In the genomic region with DNA sequence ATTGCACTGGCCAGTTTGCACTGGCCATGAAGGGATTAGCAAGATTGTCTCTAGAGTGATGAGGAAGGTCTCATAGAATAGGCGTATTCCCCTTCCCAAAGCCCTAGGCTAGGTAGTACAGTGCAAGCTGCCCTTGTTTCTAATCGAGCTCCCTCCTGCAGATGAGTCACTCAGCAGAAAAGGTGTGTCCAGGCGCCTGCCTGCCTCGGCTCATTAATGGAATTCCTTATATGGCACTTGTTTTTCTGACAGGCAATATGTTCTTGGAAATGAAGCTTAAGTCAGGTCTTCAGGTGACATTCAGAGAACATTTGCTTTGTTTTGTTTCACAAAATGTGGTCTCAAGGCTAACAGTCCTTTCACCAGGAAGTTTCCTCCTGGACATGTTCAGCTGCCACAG, we compare ENCODE assay signal across 13 cellular contexts.
A peak's percentile ranks its signal among the peaks of the same experiment; 100 is the strongest.
DNase-seq lines count a peak whose midpoint lies in the region; ATAC-seq, FAIRE-seq and TF ChIP-seq lines count a peak whose summit lies in the region.
"Had no signal": no experiment of that assay in that cellular context is flagged by ENCODE, and none has a peak within 500 bp of the region (broad histone marks: within the 10 kb centered on the region; RNA-seq: fewer than 3 reads in every experiment).

No MANE protein-coding gene starts in this region.

- in situ Hi-C loops in HepG2 (cut with HindIII; ENCODE audit: extremely low pct_ligation_motif_present, low pct_unique_long_range_greater_than_20kb) = no loop called here

- H3K4me1 ChIP-seq in HepG2 (ENCODE audit: insufficient read depth, low read length) (peaks cover 33% of the 10 kb centered on the region), right lobe of liver (no peaks in the 10 kb centered on the region)
- H3K4me1 ChIP-seq: right atrium auricular region had no signal

- H3K4me3 ChIP-seq in HepG2 (replicated peaks in 1 of 3; ENCODE audit: insufficient read depth in 1 of 3, low read depth in 2 of 3, low read length in 3 of 3) (no peak overlapping the region), right lobe of liver (no peak overlapping the region)
- H3K4me3 ChIP-seq: right atrium auricular region, SK-N-MC had no signal

- peak; percentile 46 for DNase-seq in HepG2 (ENCODE audit: low spot score)
- no peak for DNase-seq in right lobe of liver
- DNase-seq in activated effector memory CD4-positive, alpha-beta T cell treated with Interleukin-2 at 50 U/mL for 16 hours = peak; percentile 40
- DNase-seq in kidney glomerular epithelial cell (lab: John Stamatoyannopoulos, UW) = peak; percentile 76
- no peak for DNase-seq in RKO (ENCODE audit: low spot score)
- no peak for DNase-seq in NCI-H2029 (lab: John Stamatoyannopoulos, UW)
- DNase-seq: activated T-cell treated with anti-CD3 and anti-CD28 coated beads, Interleukin-2, amount 50 U/mL, for 72 hours; NCI-H2081; stimulated activated naive B cell treated with anti-CD40 and anti-IgM and Interleukin-4, amounts not matched to agents 10 μg/mL and 1 μg/mL and 100 μg/mL, for 72 hours had no signal

- FAIRE-seq in HepG2 (lab: Jason Lieb, UNC) = no peak

- H3K79me2 ChIP-seq in HepG2 (ENCODE audit: insufficient read depth, low read length) = no peaks in the 10 kb centered on the region

- no peak overlapping the region for H2AFZ ChIP-seq in HepG2 (ENCODE audit: low read length)

- peak overlapping the region; percentile 35; the same call in 1 of the 2 replicates for H3K4me2 ChIP-seq in HepG2 (ENCODE audit: low read depth, low read length)

- H3K27ac ChIP-seq in HepG2 (ENCODE audit: extremely low read length, insufficient read depth, low read length) = no peak overlapping the region
- H3K27ac ChIP-seq in right lobe of liver = no peak overlapping the region
- H3K27ac ChIP-seq: right atrium auricular region, SK-N-MC had no signal

- no peak for TF ChIP-seq EP300 in HepG2 (IDR thresholded peaks at IDR 0.05; ENCODE audit: low read depth in 2 of 2, low read length in 2 of 2)
- no peak for TF ChIP-seq EP300 in HepG2 (CRISPR knock-in tag; IDR thresholded peaks at IDR 0.05; ENCODE audit: borderline replicate concordance)

- BruUV-seq in HepG2 (replicated peaks; lab: Mats Ljungman, UMichigan) = no TSS peak

- CTCF ChIA-PET in HepG2 (lab: Yijun Ruan, JAX; ENCODE audit: low intra/inter-chr PET ratio, low total read pairs) = no interaction called here

- 10% methylated on average over 2 of the region's 4 CpGs for WGBS in HepG2 (ENCODE audit: low lambda C conversion rate)
- WGBS in right lobe of liver (ENCODE audit: insufficient coverage, low coverage, low lambda C conversion rate, missing lambda C conversion rate) = 75% methylated on average over 2 of the region's 4 CpGs

- TF ChIP-seq POLR2A in HepG2 (IDR thresholded peaks at IDR 0.05; ENCODE audit: insufficient read depth in 1 of 2, low read depth in 2 of 2, low read length in 2 of 2) (no peak), right lobe of liver (IDR thresholded peaks at IDR 0.05) (no peak)

- no peaks in the 10 kb centered on the region for H4K20me1 ChIP-seq in HepG2 (ENCODE audit: insufficient read depth, low read length)

- H3K9me3 ChIP-seq in HepG2 (ENCODE audit: low read length) = no peaks in the 10 kb centered on the region
- no peaks in the 10 kb centered on the region for H3K9me3 ChIP-seq in right lobe of liver
- H3K9me3 ChIP-seq: right atrium auricular region had no signal

- no peaks in the 10 kb centered on the region for H3K27me3 ChIP-seq in HepG2 (ENCODE audit: control insufficient read depth in 1 of 2, insufficient read depth in 2 of 2, low read length in 2 of 2)
- no peaks in the 10 kb centered on the region for H3K27me3 ChIP-seq in right lobe of liver
- H3K27me3 ChIP-seq: right atrium auricular region had no signal

- ATAC-seq in HepG2 = peak; percentile 78
- ATAC-seq in right lobe of liver = no peak
- ATAC-seq in HG03442 (IDR thresholded peaks at IDR 0.05; ENCODE audit: unreplicated experiment) = no peak
- ATAC-seq in GM19324 (IDR thresholded peaks at IDR 0.05; ENCODE audit: low FRiP score, unreplicated experiment) = no peak
- ATAC-seq: stimulated activated naive B cell treated with anti-CD40 and anti-IgM and Interleukin-4, amounts not matched to agents 10 μg/mL and 1 μg/mL and 100 μg/mL, for 72 hours had no signal

- no peak for TF ChIP-seq RAD21 in HepG2 (CRISPR knock-in tag; IDR thresholded peaks at IDR 0.05)

- POLR2A ChIA-PET in HepG2 (lab: Yijun Ruan, JAX) = no interaction called here

- intact Hi-C loops in HepG2 (cut with micrococcal nuclease; ENCODE audit: unreplicated experiment) = no loop called here
- intact Hi-C loops in right lobe of liver (cut with DNase I) = no loop called here

- H3K36me3 ChIP-seq in HepG2 (replicated peaks in 1 of 2; ENCODE audit: control insufficient read depth in 1 of 2, insufficient read depth in 2 of 2, low read length in 2 of 2) (no peaks in the 10 kb centered on the region), right lobe of liver (no peaks in the 10 kb centered on the region)
- H3K36me3 ChIP-seq: right atrium auricular region had no signal

- TF ChIP-seq CTCF in HepG2 (CRISPR knock-in tag; IDR thresholded peaks at IDR 0.05) = no peak
- no peak for TF ChIP-seq CTCF in right lobe of liver (IDR thresholded peaks at IDR 0.05)

- H3K9ac ChIP-seq in HepG2 (ENCODE audit: insufficient read depth, low read depth, low read length) = no peak overlapping the region

TF ChIP-seq in HepG2, 621 proteins besides CTCF, POLR2A, EP300 and RAD21:
- no peak for TF ChIP-seq ZNF441 (CRISPR knock-in tag; IDR thresholded peaks at IDR 0.05; ENCODE audit: borderline replicate concordance)
- no peak for TF ChIP-seq HDAC6 (IDR thresholded peaks at IDR 0.05; ENCODE audit: low read depth, low read length)
- TF ChIP-seq FOSL2 (CRISPR knock-in tag; IDR thresholded peaks at IDR 0.05) = peak; percentile 87
- TF ChIP-seq, protein P1, sequence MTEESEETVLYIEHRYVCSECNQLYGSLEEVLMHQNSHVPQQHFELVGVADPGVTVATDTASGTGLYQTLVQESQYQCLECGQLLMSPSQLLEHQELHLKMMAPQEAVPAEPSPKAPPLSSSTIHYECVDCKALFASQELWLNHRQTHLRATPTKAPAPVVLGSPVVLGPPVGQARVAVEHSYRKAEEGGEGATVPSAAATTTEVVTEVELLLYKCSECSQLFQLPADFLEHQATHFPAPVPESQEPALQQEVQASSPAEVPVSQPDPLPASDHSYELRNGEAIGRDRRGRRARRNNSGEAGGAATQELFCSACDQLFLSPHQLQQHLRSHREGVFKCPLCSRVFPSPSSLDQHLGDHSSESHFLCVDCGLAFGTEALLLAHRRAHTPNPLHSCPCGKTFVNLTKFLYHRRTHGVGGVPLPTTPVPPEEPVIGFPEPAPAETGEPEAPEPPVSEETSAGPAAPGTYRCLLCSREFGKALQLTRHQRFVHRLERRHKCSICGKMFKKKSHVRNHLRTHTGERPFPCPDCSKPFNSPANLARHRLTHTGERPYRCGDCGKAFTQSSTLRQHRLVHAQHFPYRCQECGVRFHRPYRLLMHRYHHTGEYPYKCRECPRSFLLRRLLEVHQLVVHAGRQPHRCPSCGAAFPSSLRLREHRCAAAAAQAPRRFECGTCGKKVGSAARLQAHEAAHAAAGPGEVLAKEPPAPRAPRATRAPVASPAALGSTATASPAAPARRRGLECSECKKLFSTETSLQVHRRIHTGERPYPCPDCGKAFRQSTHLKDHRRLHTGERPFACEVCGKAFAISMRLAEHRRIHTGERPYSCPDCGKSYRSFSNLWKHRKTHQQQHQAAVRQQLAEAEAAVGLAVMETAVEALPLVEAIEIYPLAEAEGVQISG (CRISPR knock-in tag; IDR thresholded peaks at IDR 0.05) = no peak
- TF ChIP-seq, protein P2, sequence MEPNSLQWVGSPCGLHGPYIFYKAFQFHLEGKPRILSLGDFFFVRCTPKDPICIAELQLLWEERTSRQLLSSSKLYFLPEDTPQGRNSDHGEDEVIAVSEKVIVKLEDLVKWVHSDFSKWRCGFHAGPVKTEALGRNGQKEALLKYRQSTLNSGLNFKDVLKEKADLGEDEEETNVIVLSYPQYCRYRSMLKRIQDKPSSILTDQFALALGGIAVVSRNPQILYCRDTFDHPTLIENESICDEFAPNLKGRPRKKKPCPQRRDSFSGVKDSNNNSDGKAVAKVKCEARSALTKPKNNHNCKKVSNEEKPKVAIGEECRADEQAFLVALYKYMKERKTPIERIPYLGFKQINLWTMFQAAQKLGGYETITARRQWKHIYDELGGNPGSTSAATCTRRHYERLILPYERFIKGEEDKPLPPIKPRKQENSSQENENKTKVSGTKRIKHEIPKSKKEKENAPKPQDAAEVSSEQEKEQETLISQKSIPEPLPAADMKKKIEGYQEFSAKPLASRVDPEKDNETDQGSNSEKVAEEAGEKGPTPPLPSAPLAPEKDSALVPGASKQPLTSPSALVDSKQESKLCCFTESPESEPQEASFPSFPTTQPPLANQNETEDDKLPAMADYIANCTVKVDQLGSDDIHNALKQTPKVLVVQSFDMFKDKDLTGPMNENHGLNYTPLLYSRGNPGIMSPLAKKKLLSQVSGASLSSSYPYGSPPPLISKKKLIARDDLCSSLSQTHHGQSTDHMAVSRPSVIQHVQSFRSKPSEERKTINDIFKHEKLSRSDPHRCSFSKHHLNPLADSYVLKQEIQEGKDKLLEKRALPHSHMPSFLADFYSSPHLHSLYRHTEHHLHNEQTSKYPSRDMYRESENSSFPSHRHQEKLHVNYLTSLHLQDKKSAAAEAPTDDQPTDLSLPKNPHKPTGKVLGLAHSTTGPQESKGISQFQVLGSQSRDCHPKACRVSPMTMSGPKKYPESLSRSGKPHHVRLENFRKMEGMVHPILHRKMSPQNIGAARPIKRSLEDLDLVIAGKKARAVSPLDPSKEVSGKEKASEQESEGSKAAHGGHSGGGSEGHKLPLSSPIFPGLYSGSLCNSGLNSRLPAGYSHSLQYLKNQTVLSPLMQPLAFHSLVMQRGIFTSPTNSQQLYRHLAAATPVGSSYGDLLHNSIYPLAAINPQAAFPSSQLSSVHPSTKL (CRISPR knock-in tag; IDR thresholded peaks at IDR 0.05) = no peak
- TF ChIP-seq ZNF335 (CRISPR knock-in tag; IDR thresholded peaks at IDR 0.05) = peak; percentile 85
- TF ChIP-seq, protein P3, sequence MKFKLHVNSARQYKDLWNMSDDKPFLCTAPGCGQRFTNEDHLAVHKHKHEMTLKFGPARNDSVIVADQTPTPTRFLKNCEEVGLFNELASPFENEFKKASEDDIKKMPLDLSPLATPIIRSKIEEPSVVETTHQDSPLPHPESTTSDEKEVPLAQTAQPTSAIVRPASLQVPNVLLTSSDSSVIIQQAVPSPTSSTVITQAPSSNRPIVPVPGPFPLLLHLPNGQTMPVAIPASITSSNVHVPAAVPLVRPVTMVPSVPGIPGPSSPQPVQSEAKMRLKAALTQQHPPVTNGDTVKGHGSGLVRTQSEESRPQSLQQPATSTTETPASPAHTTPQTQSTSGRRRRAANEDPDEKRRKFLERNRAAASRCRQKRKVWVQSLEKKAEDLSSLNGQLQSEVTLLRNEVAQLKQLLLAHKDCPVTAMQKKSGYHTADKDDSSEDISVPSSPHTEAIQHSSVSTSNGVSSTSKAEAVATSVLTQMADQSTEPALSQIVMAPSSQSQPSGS (CRISPR knock-in tag; IDR thresholded peaks at IDR 0.05) = no peak
- no peak for TF ChIP-seq REXO4 (CRISPR knock-in tag; IDR thresholded peaks at IDR 0.05; ENCODE audit: borderline replicate concordance)

Comparison
In these comparisons a context has a peak if more than half of its experiments do, and no peak if none do; other contexts are left out.
1. DNase-seq: peak in HepG2 (single experiment), activated effector memory CD4-positive, alpha-beta T cell treated with Interleukin-2 at 50 U/mL for 16 hours (single experiment) and kidney glomerular epithelial cell (single experiment); none in right lobe of liver (0 of 3), RKO (single experiment) and NCI-H2029 (single experiment).